Comparison of ENCODE assay signal across 9 cellular contexts in the genomic region with DNA sequence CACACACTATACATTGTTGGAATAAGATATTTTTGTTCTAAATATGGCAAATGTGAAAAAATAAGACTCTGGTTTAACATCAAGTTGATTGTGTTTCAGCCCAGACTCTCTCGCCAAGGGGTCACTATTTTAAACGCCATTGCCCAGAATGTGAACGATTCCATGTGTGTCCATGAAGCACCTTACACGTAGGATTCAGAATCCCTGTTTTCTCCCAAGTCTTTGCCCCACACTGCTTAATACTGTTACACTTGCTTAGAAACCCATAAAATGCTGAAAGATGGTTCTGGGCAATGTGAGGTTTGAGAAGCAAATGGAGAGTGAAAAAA. TPM values are rescaled to one million over a fixed set of nuclear protein-coding genes. Genes with fewer than 3 reads are reported as not detected.
DNase-seq lines count a peak whose midpoint lies in the region; ATAC-seq, FAIRE-seq and TF ChIP-seq lines count a peak whose summit lies in the region.
"Had no signal": no experiment of that assay in that cellular context is flagged by ENCODE, and none has a peak within 500 bp of the region (broad histone marks: within the 10 kb centered on the region; RNA-seq: fewer than 3 reads in every experiment).

No MANE protein-coding gene starts in this region.

- H3K9me3 ChIP-seq in SK-N-SH (no peaks in the 10 kb centered on the region), keratinocyte (ENCODE audit: control insufficient read depth, low read depth, low read length) (no peaks in the 10 kb centered on the region), smooth muscle cell (replicated peaks; ENCODE audit: low read depth) (no peaks in the 10 kb centered on the region)
- H3K9me3 ChIP-seq: A549 had no signal

- WGBS in SK-N-SH (ENCODE audit: low lambda C conversion rate): 30% methylated on average over 4 of the region's 4 CpGs
- WGBS in smooth muscle cell (ENCODE audit: low lambda C conversion rate): 39% methylated on average over 4 of the region's 4 CpGs

- H3F3A ChIP-seq in SK-N-SH (replicated peaks; ENCODE audit: insufficient read depth) (peaks cover 22% of the 10 kb centered on the region), smooth muscle cell (ENCODE audit: low read depth) (peaks cover 4% of the 10 kb centered on the region)

- H3K27me3 ChIP-seq in SK-N-SH (ENCODE audit: insufficient read depth): no peaks in the 10 kb centered on the region; the same call in 1 of the 2 replicates
- peaks cover 18% of the 10 kb centered on the region for H3K27me3 ChIP-seq in keratinocyte (ENCODE audit: control insufficient read depth, extremely low read depth, insufficient read depth, low read length)
- no peaks in the 10 kb centered on the region for H3K27me3 ChIP-seq in smooth muscle cell (ENCODE audit: low read depth)

- peaks cover 69% of the 10 kb centered on the region for H3K4me1 Mint-ChIP-seq in activated naive CD8-positive, alpha-beta T cell treated with anti-CD3 and anti-CD28 coated beads, Interleukin-2, amount 50 U/mL, for 24 hours

- no peak for DNase-seq in SK-N-SH
- DNase-seq in activated naive CD8-positive, alpha-beta T cell treated with anti-CD3 and anti-CD28 coated beads, Interleukin-2, amount 50 U/mL, for 24 hours: no peak
- DNase-seq in keratinocyte (ENCODE audit: low read depth, low spot score): no peak
- no peak for DNase-seq in smooth muscle cell (lab: John Stamatoyannopoulos, UW; ENCODE audit: unreplicated experiment)
- no peak for DNase-seq in NCI-H2196 treated with DMSO at 0.1 percent for 48 hours (lab: John Stamatoyannopoulos, UW; ENCODE audit: unreplicated experiment)
- no peak for DNase-seq in HTR-8/SVneo (ENCODE audit: insufficient read length, low spot score)
- DNase-seq in activated effector memory CD4-positive, alpha-beta T cell treated with anti-CD3 and anti-CD28 coated beads, Interleukin-2, amount 50 U/mL, for 16 hours: no peak

- H3K4me3 Mint-ChIP-seq in activated naive CD8-positive, alpha-beta T cell treated with anti-CD3 and anti-CD28 coated beads, Interleukin-2, amount 50 U/mL, for 24 hours: peak overlapping the region; percentile 75

- H3K4me2 ChIP-seq in SK-N-SH (peak overlapping the region; percentile 86), keratinocyte (ENCODE audit: control insufficient read depth, extremely low read depth, insufficient read depth, low read depth, low read length) (peak overlapping the region; percentile 94), smooth muscle cell (peak overlapping the region; percentile 88)

- TF ChIP-seq RAD21 in SK-N-SH (IDR thresholded peaks at IDR 0.05; ENCODE audit: low read length): no peak

- H2AFZ ChIP-seq in SK-N-SH (ENCODE audit: low read depth): peak overlapping the region; percentile 67; the same call in 1 of the 2 replicates
- peak overlapping the region; percentile 61 for H2AFZ ChIP-seq in keratinocyte (ENCODE audit: control insufficient read depth, low read length)
- peak overlapping the region; percentile 73 for H2AFZ ChIP-seq in smooth muscle cell (ENCODE audit: low read depth)

- H3K79me2 ChIP-seq in SK-N-SH (ENCODE audit: insufficient read depth) (peaks cover 27% of the 10 kb centered on the region), keratinocyte (ENCODE audit: control insufficient read depth, insufficient read depth, low read length) (peaks cover 49% of the 10 kb centered on the region), smooth muscle cell (ENCODE audit: low read depth) (peaks cover 71% of the 10 kb centered on the region)

- H3K4me3 ChIP-seq in SK-N-SH (ENCODE audit: low read depth in 2 of 2, low read length in 1 of 2) (peak overlapping the region; percentile 50 to 63; a peak in 3 of 4 replicates), keratinocyte (ENCODE audit: control insufficient read depth in 2 of 3, extremely low read depth in 1 of 3, insufficient read depth in 2 of 3, low read depth in 1 of 3, low read length in 3 of 3) (peak overlapping the region in 2 of 3 experiments; percentile 45 to 52), smooth muscle cell (peak overlapping the region; percentile 58)
- H3K4me3 ChIP-seq: A549 had no signal

- no peaks in the 10 kb centered on the region for H3K9me1 ChIP-seq in keratinocyte (ENCODE audit: control insufficient read depth, extremely low read depth, insufficient read depth, low read length)

- CTCF ChIA-PET in SK-N-SH (lab: Yijun Ruan, JAX): no interaction called here

- H3K27ac ChIP-seq in SK-N-SH (ENCODE audit: low read depth in 2 of 2, low read length in 1 of 2) (peak overlapping the region in 1 of 2 experiments; percentile 86; a peak in 1 of 4 replicates), keratinocyte (ENCODE audit: control insufficient read depth, insufficient read depth, low read length) (peak overlapping the region; percentile 68), smooth muscle cell (ENCODE audit: low read depth) (peak overlapping the region; percentile 77)
- H3K27ac ChIP-seq: A549 had no signal

- H3K27me3 Mint-ChIP-seq in activated naive CD8-positive, alpha-beta T cell treated with anti-CD3 and anti-CD28 coated beads, Interleukin-2, amount 50 U/mL, for 24 hours: no peaks in the 10 kb centered on the region

- peak; percentile 78 for FAIRE-seq in keratinocyte (lab: Jason Lieb, UNC)
- FAIRE-seq in HTR-8/SVneo (lab: Jason Lieb, UNC): no peak
- FAIRE-seq: A549 had no signal

- H3K27ac Mint-ChIP-seq in activated naive CD8-positive, alpha-beta T cell treated with anti-CD3 and anti-CD28 coated beads, Interleukin-2, amount 50 U/mL, for 24 hours: peak overlapping the region; percentile 73

- no peak for ATAC-seq in SK-N-SH treated with all-trans-retinoic acid at 6 μM for 48 hours
- ATAC-seq in activated naive CD8-positive, alpha-beta T cell treated with anti-CD3 and anti-CD28 coated beads, Interleukin-2, amount 50 U/mL, for 24 hours: no peak

- H3K9me2 ChIP-seq in SK-N-SH: no peaks in the 10 kb centered on the region

- H3K9ac ChIP-seq in SK-N-SH (peak overlapping the region; percentile 33; the same call in 1 of the 2 replicates), keratinocyte (ENCODE audit: control insufficient read depth, extremely low read depth, insufficient read depth, low read length) (peak overlapping the region; percentile 55), smooth muscle cell (ENCODE audit: low read depth) (peak overlapping the region; percentile 28)

- peaks cover 23% of the 10 kb centered on the region for H3K36me3 Mint-ChIP-seq in activated naive CD8-positive, alpha-beta T cell treated with anti-CD3 and anti-CD28 coated beads, Interleukin-2, amount 50 U/mL, for 24 hours (ENCODE audit: low read depth)

- POLR2A ChIA-PET in SK-N-SH (lab: Yijun Ruan, JAX): no interaction called here

- H3K36me3 ChIP-seq in SK-N-SH (replicated peaks in 1 of 2; ENCODE audit: control insufficient read depth in 1 of 2, insufficient read depth in 2 of 2, low read length in 1 of 2) (no peaks in the 10 kb centered on the region), keratinocyte (ENCODE audit: control insufficient read depth in 2 of 2, extremely low read depth in 1 of 2, insufficient read depth in 2 of 2, low read length in 2 of 2) (no peaks in the 10 kb centered on the region), smooth muscle cell (ENCODE audit: low read depth) (no peaks in the 10 kb centered on the region)

- H3K4me1 ChIP-seq in SK-N-SH (ENCODE audit: control insufficient read depth in 1 of 2, insufficient read depth in 2 of 2, low read depth in 1 of 2, low read length in 1 of 2): peaks cover 0 to 12% of the 10 kb centered on the region in 2 experiments; a peak in 1 of 4 replicates
- peaks cover 26% of the 10 kb centered on the region for H3K4me1 ChIP-seq in keratinocyte (ENCODE audit: control insufficient read depth, extremely low read depth, insufficient read depth, low read length)
- H3K4me1 ChIP-seq in smooth muscle cell (ENCODE audit: low read depth): peaks cover 49% of the 10 kb centered on the region
- H3K4me1 ChIP-seq: A549 had no signal

- no peaks in the 10 kb centered on the region for H4K20me1 ChIP-seq in SK-N-SH (ENCODE audit: insufficient read depth)
- H4K20me1 ChIP-seq in keratinocyte (ENCODE audit: control insufficient read depth, extremely low read depth, insufficient read depth, low read length): no peaks in the 10 kb centered on the region
- H4K20me1 ChIP-seq in smooth muscle cell (ENCODE audit: low read depth): peaks cover 63% of the 10 kb centered on the region

- no peak for TF ChIP-seq EP300 in SK-N-SH (IDR thresholded peaks at IDR 0.05; ENCODE audit: borderline replicate concordance in 1 of 2, low read depth in 1 of 2, low read length in 1 of 2)

- TF ChIP-seq CTCF in SK-N-SH (IDR thresholded peaks at IDR 0.05) (no peak), keratinocyte (optimal IDR thresholded peaks at IDR 0.05 in 1 of 3, IDR thresholded peaks at IDR 0.05 in 1 of 3, conservative IDR thresholded peaks at IDR 0.05 in 1 of 3; ENCODE audit: extremely low read depth in 1 of 3, insufficient read depth in 2 of 3, low read length in 3 of 3) (no peak), smooth muscle cell (IDR thresholded peaks at IDR 0.05; ENCODE audit: borderline replicate concordance, insufficient read depth, poor library complexity, severe bottlenecking) (no peak)

- no peaks in the 10 kb centered on the region for H3K9me3 Mint-ChIP-seq in activated naive CD8-positive, alpha-beta T cell treated with anti-CD3 and anti-CD28 coated beads, Interleukin-2, amount 50 U/mL, for 24 hours

- dilution Hi-C loops in keratinocyte (cut with MboI; ENCODE audit: extremely low pct_ligation_motif_present, low sequenced_read_pairs): no loop called here

TF ChIP-seq in SK-N-SH, 30 proteins besides CTCF, POLR2A, EP300 and RAD21 (continues in another document):
- TF ChIP-seq GABPA (IDR thresholded peaks at IDR 0.05; ENCODE audit: low read depth): no peak

TF ChIP-seq in SK-N-SH treated with all-trans-retinoic acid at 6 μM for 48 hours, 23 proteins besides CTCF, POLR2A, EP300 and RAD21 (continues in another document):
- TF ChIP-seq ESRRG (CRISPR knock-in tag; IDR thresholded peaks at IDR 0.05): no peak

RNA-seq across cellular contexts. Expression of a gene that starts 7.7 kb away (rescaled TPM):
- polyA plus RNA-seq in SK-N-SH (2012; rRNA removed) (0.55 and 0.67 TPM in 2 replicates), keratinocyte (3.7 to 5.6 TPM (median 3.9 TPM) in 3 replicates), smooth muscle cell (11.3 and 13.2 TPM in 2 replicates)
- 0.55 and 0.71 TPM in 2 replicates for polyA plus RNA-seq in SK-N-SH (2012; cell fraction: cytosol; rRNA removed)
- polyA plus RNA-seq in SK-N-SH (2012; cell fraction: nucleus; rRNA removed): 0.76 and 0.85 TPM in 2 replicates
- 0.72 TPM for polyA plus RNA-seq in keratinocyte (2011; ENCODE audit: low read depth)
- polyA plus RNA-seq in keratinocyte (2011; cell fraction: cytosol; rRNA removed): 3.2 and 4.1 TPM in 2 replicates
- polyA plus RNA-seq in keratinocyte (2011; cell fraction: nucleus; rRNA removed): 8.7 and 9.3 TPM in 2 replicates
- polyA plus RNA-seq in keratinocyte (2012; ENCODE audit: low replicate concordance): 1.4 and 7.5 TPM in 2 replicates
- polyA minus RNA-seq in keratinocyte: 7.7 to 13.0 TPM (median 8.8 TPM) in 3 replicates
- 14.6 TPM for polyA minus RNA-seq in keratinocyte (2011; cell fraction: cytosol; rRNA and poly(A)+ RNA removed)
- polyA minus RNA-seq in keratinocyte (2011; cell fraction: nucleus; rRNA and poly(A)+ RNA removed): 13.0 and 16.8 TPM in 2 replicates
- 17.3 and 20.6 TPM in 2 replicates for total RNA-seq in smooth muscle cell
